ENCODE assay signal across 7 cellular contexts in the genomic region with DNA sequence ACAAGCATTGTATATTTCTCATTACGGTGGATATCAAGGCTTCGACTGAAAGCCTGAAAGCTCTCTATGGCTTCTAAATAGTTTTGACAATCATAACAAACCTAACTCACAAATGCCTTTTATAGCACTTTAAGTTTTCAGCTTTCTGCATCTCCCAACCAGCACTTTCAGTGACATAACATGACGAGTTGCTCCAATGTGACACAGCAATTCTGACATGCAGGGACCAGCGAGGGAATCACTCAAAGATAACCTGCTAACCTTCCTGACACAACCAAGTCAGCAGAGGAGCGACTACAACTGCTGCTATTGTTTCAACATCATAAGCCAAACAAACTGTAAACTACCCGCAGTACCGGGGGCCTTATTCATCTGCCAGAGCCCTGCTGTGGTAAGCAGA.
"Had no signal": no experiment of that assay in that cellular context is flagged by ENCODE, and none has a peak within 500 bp of the region (broad histone marks: within the 10 kb centered on the region; RNA-seq: fewer than 3 reads in every experiment).

No MANE protein-coding gene starts in this region.

- DNase-seq: IMR-90, KBM-7, KG1 had no signal

- H3K36me3 Mint-ChIP-seq: IgD-negative memory B cell had no signal

- H3K4me3 Mint-ChIP-seq: IgD-negative memory B cell had no signal

- ATAC-seq: HepG2, K562 had no signal

- H3K4me3 ChIP-seq: K562 had no signal

- H3K27me3 Mint-ChIP-seq: IgD-negative memory B cell had no signal

- H3K4me1 Mint-ChIP-seq: IgD-negative memory B cell had no signal

- H3K9me3 Mint-ChIP-seq: IgD-negative memory B cell had no signal

- H3K27ac Mint-ChIP-seq: IgD-negative memory B cell had no signal

- H3K27ac ChIP-seq: HL-60 had no signal
